ENCODE assay signal across 16 cellular contexts in the genomic region with DNA sequence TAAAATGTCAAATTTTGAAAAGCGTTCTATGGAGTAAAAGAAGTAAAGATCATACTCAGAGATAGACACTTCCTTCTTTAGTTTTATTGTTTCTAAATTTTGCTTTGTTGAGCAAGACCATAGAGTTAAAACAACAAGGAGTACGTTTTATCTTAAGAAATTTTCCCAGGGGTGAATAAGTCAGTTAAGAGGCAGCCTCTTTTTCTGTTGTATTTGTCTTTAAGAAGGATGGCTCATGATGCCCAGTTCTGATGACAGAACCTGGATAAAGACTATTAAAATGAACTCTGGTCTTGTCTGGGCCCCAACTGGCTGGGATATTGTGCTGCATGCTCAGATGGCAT. TPM values are rescaled to one million over a fixed set of nuclear protein-coding genes. Genes with fewer than 3 reads are reported as not detected.
A peak's percentile ranks its signal among the peaks of the same experiment; 100 is the strongest.
DNase-seq lines count a peak whose midpoint lies in the region; FAIRE-seq and TF ChIP-seq lines count a peak whose summit lies in the region.
"Had no signal": no experiment of that assay in that cellular context is flagged by ENCODE, and none has a peak within 500 bp of the region (broad histone marks: within the 10 kb centered on the region; RNA-seq: fewer than 3 reads in every experiment).

No MANE protein-coding gene starts in this region.

- TF ChIP-seq CTCF in CD14-positive monocyte (IDR thresholded peaks at IDR 0.05), result no peak
- TF ChIP-seq CTCF in endodermal cell (conservative IDR thresholded peaks at IDR 0.05), result no peak
- TF ChIP-seq CTCF in GM13976 (IDR thresholded peaks at IDR 0.05; ENCODE audit: borderline replicate concordance, control extremely low read depth, extremely low read depth, insufficient read depth, missing control alignments), result no peak

- no peaks in the 10 kb centered on the region for H3K36me3 ChIP-seq in endodermal cell (ENCODE audit: control insufficient read depth, insufficient read depth, low read length)
- H3K36me3 ChIP-seq: Peyer's patch had no signal

- no peak overlapping the region for H3K27ac ChIP-seq in endodermal cell (ENCODE audit: low read depth, low read length)

- peak overlapping the region; percentile 46 for H3K9ac ChIP-seq in endodermal cell (ENCODE audit: extremely low read depth, low read length, poor library complexity, severe bottlenecking)

- H3K36me3 Mint-ChIP-seq in CD14-positive monocyte (peaks cover 0 to 5% of the 10 kb centered on the region in 2 donors), endodermal cell (ENCODE audit: low read depth) (no peaks in the 10 kb centered on the region)

- H3K27me3 Mint-ChIP-seq in CD14-positive monocyte (ENCODE audit: low read depth in 3 of 3) (no peaks in the 10 kb centered on the region), endodermal cell (ENCODE audit: insufficient read depth) (no peaks in the 10 kb centered on the region)

- H3K4me3 Mint-ChIP-seq in CD14-positive monocyte (peak overlapping the region; percentile 49 to 64), endodermal cell (no peak overlapping the region)

- FAIRE-seq in GM12891 (lab: Jason Lieb, UNC), result peak; percentile 13
- FAIRE-seq: H54 had no signal

- 73 to 82% methylated on average over 2 of the region's 2 CpGs for WGBS in endodermal cell (ENCODE audit: insufficient coverage in 1 of 2, insufficient read length in 1 of 2), 2 experiments

- in situ Hi-C loops in G401 (cut with HindIII; ENCODE audit: low sequenced_read_pairs) (no loop called here), GM13976 (cut with MboI; ENCODE audit: low sequenced_read_pairs, unreplicated experiment) (no loop called here)

- no peak for DNase-seq in CD14-positive monocyte (ENCODE audit: low spot score)
- no peak for DNase-seq in GM12891 (ENCODE audit: insufficient read length, low spot score)
- DNase-seq in SIG-M5 (lab: John Stamatoyannopoulos, UW), result peak; percentile 59
- no peak for DNase-seq in endodermal cell
- DNase-seq in G401 (ENCODE audit: low spot score), result no peak
- DNase-seq in DMS79 (lab: John Stamatoyannopoulos, UW), result no peak
- DNase-seq in GM13976 (ENCODE audit: low spot score), result no peak
- DNase-seq in NCI-H1105 (lab: John Stamatoyannopoulos, UW), result no peak
- DNase-seq: amygdala, cortex of kidney, NCI-H2171 treated with DMSO at 0.1 percent for 48 hours, occipital lobe, Peyer's patch had no signal

- H3K27ac Mint-ChIP-seq in CD14-positive monocyte (peak overlapping the region; percentile 27 to 87 (median 82)), endodermal cell (peak overlapping the region; percentile 83)

- peaks cover 22% of the 10 kb centered on the region for H3K4me1 ChIP-seq in endodermal cell (ENCODE audit: control insufficient read depth, insufficient read depth, low read length)
- H3K4me1 ChIP-seq: Peyer's patch had no signal

- H3K9me3 ChIP-seq in endodermal cell (ENCODE audit: control insufficient read depth, low read length), result peaks cover 18% of the 10 kb centered on the region
- H3K9me3 ChIP-seq: Peyer's patch had no signal

- intact Hi-C loops in CD14-positive monocyte (cut with micrococcal nuclease), result loop anchor here in 1 of 2 donors (5.0 kb wide), 1 partner anchor 40 kb away; no protein-coding TSS in a partner anchor

- H3K4me1 Mint-ChIP-seq in CD14-positive monocyte (peaks cover 37% of the 10 kb centered on the region), endodermal cell (peaks cover 63% of the 10 kb centered on the region)

- H3K9me3 Mint-ChIP-seq in CD14-positive monocyte, result peaks cover 0 to 3% (median 0%) of the 10 kb centered on the region in 7 donors
- H3K9me3 Mint-ChIP-seq in endodermal cell, result peaks cover 18% of the 10 kb centered on the region

- H3K4me3 ChIP-seq in endodermal cell (ENCODE audit: low read length), result no peak overlapping the region
- H3K4me3 ChIP-seq: Peyer's patch had no signal

- no peak for TF ChIP-seq POLR2A in GM12891 (IDR thresholded peaks at IDR 0.05; ENCODE audit: low read depth, low read length)

- no peaks in the 10 kb centered on the region for H3K27me3 ChIP-seq in endodermal cell (ENCODE audit: control insufficient read depth, insufficient read depth, low read length, poor library complexity, severe bottlenecking)
- H3K27me3 ChIP-seq: Peyer's patch had no signal

TF ChIP-seq in GM12891, 5 proteins besides CTCF, POLR2A, EP300 and RAD21:
- TF ChIP-seq POLR2AphosphoS5 (IDR thresholded peaks at IDR 0.05; ENCODE audit: low read depth, low read length), result no peak
- TF ChIP-seq SPI1 (IDR thresholded peaks at IDR 0.05; ENCODE audit: low read depth, low read length), result no peak
- TF ChIP-seq POU2F2 (IDR thresholded peaks at IDR 0.05; ENCODE audit: low read depth, low read length), result no peak
- no peak for TF ChIP-seq TAF1 (IDR thresholded peaks at IDR 0.05; ENCODE audit: low read depth, low read length)
- TF ChIP-seq PAX5 (IDR thresholded peaks at IDR 0.05; ENCODE audit: insufficient read depth, low read length, severe bottlenecking), result no peak

RNA-seq across cellular contexts. Expression of gene SLAMF1, which starts 10.6 kb away (rescaled TPM):
- polyA plus RNA-seq in CD14-positive monocyte, result under 1 TPM in 1 of 2 donors, not detected in 1; 0.65 TPM
- polyA plus RNA-seq in GM12891 (2012; ENCODE audit: low read depth, missing spikeins), result 102 TPM
- not detected for total RNA-seq in endodermal cell
- polyA plus RNA-seq in endodermal cell (2013, experiment 1 of 2), result not detected
- polyA plus RNA-seq in endodermal cell (2013, experiment 2 of 2), result not detected
- not detected in 2 replicates for total RNA-seq in G401 (2014; rRNA removed; shearing (Covaris generic))
- total RNA-seq: M059J, occipital lobe, skeletal muscle tissue had no signal

RNA-seq across cellular contexts. Expression of gene CD48, which starts 54.2 kb away (rescaled TPM):
- 100 to 1,000 TPM; 356 to 363 TPM for polyA plus RNA-seq in CD14-positive monocyte
- 614 TPM for polyA plus RNA-seq in GM12891 (2012; ENCODE audit: low read depth, missing spikeins)
- total RNA-seq in endodermal cell, result 1 to 10 TPM in 1 of 2 donors, under 1 TPM in 1; 0.55 to 1.1 TPM
- 2.5 TPM for polyA plus RNA-seq in endodermal cell (2013, experiment 1 of 2)
- 3.1 TPM for polyA plus RNA-seq in endodermal cell (2013, experiment 2 of 2)
- total RNA-seq in G401 (2014; rRNA removed; shearing (Covaris generic)), result not detected in 2 replicates
